Comparison of ENCODE assay signal across 12 cellular contexts in genomic region chr11:66491315-66491935, GRCh38. TPM values are rescaled to one million over a fixed set of nuclear protein-coding genes. Genes with fewer than 3 reads are reported as not detected.
A peak's percentile ranks its signal among the peaks of the same experiment; 100 is the strongest.
DNase-seq lines count a peak whose midpoint lies in the region; FAIRE-seq and TF ChIP-seq lines count a peak whose summit lies in the region.
"Had no signal": no experiment of that assay in that cellular context is flagged by ENCODE, and none has a peak within 500 bp of the region (broad histone marks: within the 10 kb centered on the region; RNA-seq: fewer than 3 reads in every experiment).

No MANE protein-coding gene starts in this region.

- H3K27ac Mint-ChIP-seq in endothelial cell (ENCODE audit: unreplicated experiment) = no peak overlapping the region
- H3K27ac Mint-ChIP-seq: activated CD4-positive, alpha-beta memory T cell treated with anti-CD3 and anti-CD28 coated beads for 36 hours had no signal

- H3K4me3 ChIP-seq in GM06990 (replicated peaks; ENCODE audit: low read depth, low read length) (no peak overlapping the region), NB4 (ENCODE audit: low read depth, low read length) (no peak overlapping the region), retinal pigment epithelial cell (ENCODE audit: low read length) (no peak overlapping the region)
- H3K4me3 ChIP-seq: left lung, prostate gland, SK-N-MC had no signal

- no peak for FAIRE-seq in GM12891 (lab: Jason Lieb, UNC)

- peaks cover 5% of the 10 kb centered on the region for H3K36me3 Mint-ChIP-seq in endothelial cell (ENCODE audit: low read depth, unreplicated experiment)

- peaks cover 4% of the 10 kb centered on the region for H3K27me3 Mint-ChIP-seq in endothelial cell (ENCODE audit: unreplicated experiment)
- H3K27me3 Mint-ChIP-seq: activated CD4-positive, alpha-beta memory T cell treated with anti-CD3 and anti-CD28 coated beads for 36 hours had no signal

- no peaks in the 10 kb centered on the region for H3K9me3 Mint-ChIP-seq in endothelial cell (ENCODE audit: unreplicated experiment)
- H3K9me3 Mint-ChIP-seq: activated CD4-positive, alpha-beta memory T cell treated with anti-CD3 and anti-CD28 coated beads for 36 hours had no signal

- peaks cover 3% of the 10 kb centered on the region for H3K4me1 Mint-ChIP-seq in endothelial cell (ENCODE audit: unreplicated experiment)

- H3K27me3 ChIP-seq in GM06990 (replicated peaks; ENCODE audit: control insufficient read depth, insufficient read depth, low read length) = no peaks in the 10 kb centered on the region
- H3K27me3 ChIP-seq: left lung had no signal

- TF ChIP-seq POLR2A in NB4 (IDR thresholded peaks at IDR 0.05; ENCODE audit: extremely low read depth, insufficient read length) (no peak), GM12891 (IDR thresholded peaks at IDR 0.05; ENCODE audit: low read depth, low read length) (no peak)

- no peak overlapping the region for H3K4me3 Mint-ChIP-seq in endothelial cell (ENCODE audit: unreplicated experiment)
- H3K4me3 Mint-ChIP-seq: activated CD4-positive, alpha-beta memory T cell treated with anti-CD3 and anti-CD28 coated beads for 36 hours had no signal

- DNase-seq in GM06990 (ENCODE audit: extremely low read depth, insufficient read length) (no peak), NB4 (ENCODE audit: low read depth) (no peak), endothelial cell (ENCODE audit: low spot score) (peak; percentile 51), retinal pigment epithelial cell (ENCODE audit: low read depth) (no peak), activated gamma-delta T cell treated with Interleukin-2 at 50 U/mL for 16 hours (no peak), GM12891 (ENCODE audit: insufficient read length, low spot score) (no peak)
- DNase-seq in stimulated activated CD4-positive, alpha-beta T cell treated with anti-CD3 and anti-CD28 coated beads, Interleukin-12 subunit alpha, Interleukin-12 subunit beta, amount 100 ng/mL, for 4 hours = no peak
- DNase-seq: activated CD4-positive, alpha-beta memory T cell treated with anti-CD3 and anti-CD28 coated beads for 36 hours; left lung; NCI-H2227 treated with DMSO at 0.1 percent for 48 hours had no signal

- peaks cover 46% of the 10 kb centered on the region for H3K36me3 ChIP-seq in GM06990 (ENCODE audit: control insufficient read depth, insufficient read depth, low read length)

- TF ChIP-seq CTCF in GM06990 (IDR thresholded peaks at IDR 0.05; ENCODE audit: insufficient read depth, low read length, poor library complexity, severe bottlenecking) (peak; percentile 34), NB4 (IDR thresholded peaks at IDR 0.05; ENCODE audit: low read depth, low read length) (peak; percentile 48), endothelial cell (IDR thresholded peaks at IDR 0.05; ENCODE audit: unreplicated experiment) (peak; percentile 63), retinal pigment epithelial cell (conservative IDR thresholded peaks at IDR 0.05; ENCODE audit: low read depth, low read length) (peak; percentile 55)

TF ChIP-seq in GM12891, 5 proteins besides CTCF, POLR2A, EP300 and RAD21:
- TF ChIP-seq PAX5 (IDR thresholded peaks at IDR 0.05; ENCODE audit: insufficient read depth, low read length, severe bottlenecking) = no peak
- TF ChIP-seq POU2F2 (IDR thresholded peaks at IDR 0.05; ENCODE audit: low read depth, low read length) = no peak
- no peak for TF ChIP-seq POLR2AphosphoS5 (IDR thresholded peaks at IDR 0.05; ENCODE audit: low read depth, low read length)
- TF ChIP-seq SPI1 (IDR thresholded peaks at IDR 0.05; ENCODE audit: low read depth, low read length) = no peak
- no peak for TF ChIP-seq TAF1 (IDR thresholded peaks at IDR 0.05; ENCODE audit: low read depth, low read length)

RNA-seq across cellular contexts. Expression of gene DPP3, which starts 11.2 kb away (rescaled TPM):
- total RNA-seq in endothelial cell (ENCODE audit: unreplicated experiment) = 41.3 TPM
- 44.4 TPM for polyA plus RNA-seq in GM12891 (2012; ENCODE audit: low read depth, missing spikeins)

RNA-seq across cellular contexts. Expression of gene BBS1, which starts 19.0 kb away (rescaled TPM):
- total RNA-seq in endothelial cell (ENCODE audit: unreplicated experiment) = 35.8 TPM
- polyA plus RNA-seq in GM12891 (2012; ENCODE audit: low read depth, missing spikeins) = 9.9 TPM

RNA-seq across cellular contexts. Expression of gene PELI3, which starts 24.7 kb away (rescaled TPM):
- total RNA-seq in endothelial cell (ENCODE audit: unreplicated experiment) = 2.0 TPM
- 0.73 TPM for polyA plus RNA-seq in GM12891 (2012; ENCODE audit: low read depth, missing spikeins)

RNA-seq across cellular contexts. Expression of gene MRPL11, which starts 52.8 kb away (rescaled TPM):
- 73.0 TPM for total RNA-seq in endothelial cell (ENCODE audit: unreplicated experiment)
- polyA plus RNA-seq in GM12891 (2012; ENCODE audit: low read depth, missing spikeins) = 106 TPM

RNA-seq across cellular contexts. Expression of gene ZDHHC24, which starts 54.4 kb away (rescaled TPM):
- 10.3 TPM for total RNA-seq in endothelial cell (ENCODE audit: unreplicated experiment)
- 4.8 TPM for polyA plus RNA-seq in GM12891 (2012; ENCODE audit: low read depth, missing spikeins)
